Comparison of ENCODE assay signal across 18 cellular contexts in the genomic region with DNA sequence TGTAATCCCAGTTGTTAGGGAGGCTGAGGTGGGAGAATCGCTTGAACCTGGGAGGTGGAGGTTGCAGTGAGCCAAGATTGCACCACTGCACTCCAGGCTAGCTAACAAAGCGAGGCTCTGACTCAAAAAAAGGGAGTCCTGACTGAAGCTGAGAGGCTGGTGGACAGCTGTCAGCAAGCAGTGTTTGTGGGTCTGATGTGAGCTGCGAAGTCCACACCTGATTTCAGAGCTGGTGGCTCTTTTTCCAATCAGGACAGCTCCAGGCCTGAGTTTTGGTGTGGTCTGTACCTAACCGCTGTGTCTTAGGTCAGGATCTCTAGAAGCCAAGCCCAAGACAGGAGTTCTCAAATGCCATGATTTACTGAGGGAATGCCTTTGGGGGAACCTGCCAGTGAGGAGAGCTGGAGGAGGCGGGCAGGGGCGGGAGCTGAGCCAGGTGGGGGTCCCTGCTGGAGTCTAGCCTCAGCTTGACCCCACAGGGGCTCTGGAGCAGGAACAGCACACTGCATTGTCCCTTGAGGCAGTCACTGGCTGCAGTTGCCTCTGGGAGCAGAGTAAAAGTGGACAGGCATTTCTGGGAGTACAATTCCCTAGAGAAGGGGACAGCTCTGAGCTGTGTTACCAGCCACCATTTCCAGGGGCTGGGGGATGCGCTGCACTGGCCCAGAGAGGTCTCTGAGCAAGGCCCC. TPM values are rescaled to one million over a fixed set of nuclear protein-coding genes. Genes with fewer than 3 reads are reported as not detected.
A peak's percentile ranks its signal among the peaks of the same experiment; 100 is the strongest.
DNase-seq lines count a peak whose midpoint lies in the region; ATAC-seq, FAIRE-seq and TF ChIP-seq lines count a peak whose summit lies in the region.
"Had no signal": no experiment of that assay in that cellular context is flagged by ENCODE, and none has a peak within 500 bp of the region (broad histone marks: within the 10 kb centered on the region; RNA-seq: fewer than 3 reads in every experiment).

No MANE protein-coding gene starts in this region.

- peaks cover 16% of the 10 kb centered on the region for H3K27me3 ChIP-seq in MM.1S (replicated peaks; ENCODE audit: insufficient read depth, low read length)
- H3K27me3 ChIP-seq: SJCRH30 had no signal

- H3K79me2 ChIP-seq in MM.1S (ENCODE audit: low read length), result no peaks in the 10 kb centered on the region

- H3K4me2 ChIP-seq in MM.1S (ENCODE audit: low read depth, low read length), result no peak overlapping the region
- H3K4me2 ChIP-seq: PC-9 had no signal

- no peaks in the 10 kb centered on the region for H3K9me3 ChIP-seq in MM.1S (replicated peaks; ENCODE audit: insufficient read depth, low read length)
- H3K9me3 ChIP-seq: SJCRH30 had no signal

- no peak overlapping the region for H3K4me3 ChIP-seq in MM.1S (ENCODE audit: low read length)
- H3K4me3 ChIP-seq: PC-9 had no signal

- intact Hi-C loops in sciatic nerve (cut with DNase I), result no loop called here

- no peaks in the 10 kb centered on the region for H4K20me1 ChIP-seq in MM.1S (ENCODE audit: insufficient read depth, low read length)

- no peak for TF ChIP-seq CTCF in MM.1S (IDR thresholded peaks at IDR 0.05; ENCODE audit: low read length)

- no peak overlapping the region for H3K27ac ChIP-seq in MM.1S (ENCODE audit: low read length)
- H3K27ac ChIP-seq: C4-2B, PC-9, SJCRH30 had no signal

- ATAC-seq in sciatic nerve (no peak), HG02840 (IDR thresholded peaks at IDR 0.05; ENCODE audit: low FRiP score, unreplicated experiment) (no peak), GM21737 (IDR thresholded peaks at IDR 0.05; ENCODE audit: unreplicated experiment) (no peak)

- peaks cover 4% of the 10 kb centered on the region; the same call in 1 of the 2 replicates for H3F3A ChIP-seq in MM.1S (ENCODE audit: insufficient read depth, low read length)

- H3K36me3 ChIP-seq in MM.1S (replicated peaks; ENCODE audit: insufficient read depth, low read length), result no peaks in the 10 kb centered on the region
- H3K36me3 ChIP-seq: SJCRH30 had no signal

- H3K9ac ChIP-seq in MM.1S (ENCODE audit: low read length), result no peak overlapping the region

- no peak for TF ChIP-seq POLR2A in GM12891 (IDR thresholded peaks at IDR 0.05; ENCODE audit: low read depth, low read length)

- no peaks in the 10 kb centered on the region for H3K9me2 ChIP-seq in MM.1S (replicated peaks; ENCODE audit: insufficient read depth, low read length)

- DNase-seq in GM12891 (ENCODE audit: insufficient read length, low spot score), result no peak
- no peak for DNase-seq in MM.1S
- peak; percentile 49 for DNase-seq in islet precursor cell
- DNase-seq in sciatic nerve (ENCODE audit: low spot score), result peak; percentile 37
- DNase-seq in mesenteric fat pad (ENCODE audit: low spot score), result no peak
- DNase-seq in SW 1271 (lab: John Stamatoyannopoulos, UW), result no peak
- DNase-seq: DND-41, HCEC 1CT, NCI-H1105 treated with DMSO at 0.1 percent for 48 hours, NCI-H1694, NCI-H2107, NCI-H510A, NCI-H774, PC-9, SJCRH30 had no signal

- H3K4me1 ChIP-seq in MM.1S (ENCODE audit: low read length), result peaks cover 20% of the 10 kb centered on the region

- peak overlapping the region; percentile 33; the same call in 1 of the 2 replicates for H2AFZ ChIP-seq in MM.1S (ENCODE audit: low read length)
- H2AFZ ChIP-seq: PC-9 had no signal

- FAIRE-seq in GM12891 (lab: Jason Lieb, UNC), result peak; percentile 33

TF ChIP-seq in GM12891, 5 proteins besides CTCF, POLR2A, EP300 and RAD21:
- no peak for TF ChIP-seq PAX5 (IDR thresholded peaks at IDR 0.05; ENCODE audit: insufficient read depth, low read length, severe bottlenecking)
- TF ChIP-seq SPI1 (IDR thresholded peaks at IDR 0.05; ENCODE audit: low read depth, low read length), result no peak
- TF ChIP-seq TAF1 (IDR thresholded peaks at IDR 0.05; ENCODE audit: low read depth, low read length), result no peak
- no peak for TF ChIP-seq POU2F2 (IDR thresholded peaks at IDR 0.05; ENCODE audit: low read depth, low read length)
- no peak for TF ChIP-seq POLR2AphosphoS5 (IDR thresholded peaks at IDR 0.05; ENCODE audit: low read depth, low read length)

RNA-seq across cellular contexts. Expression of a gene that starts 5.0 kb away (rescaled TPM):
- polyA plus RNA-seq in GM12891 (2012; ENCODE audit: low read depth, missing spikeins), result not detected
- total RNA-seq in sciatic nerve, result not detected
- not detected for total RNA-seq in mesenteric fat pad
- total RNA-seq: PC-9, SJCRH30 had no signal

RNA-seq across cellular contexts. Expression of a gene that starts 23.6 kb away (rescaled TPM):
- not detected for polyA plus RNA-seq in GM12891 (2012; ENCODE audit: low read depth, missing spikeins)
- total RNA-seq in sciatic nerve, result 117 TPM
- 30.7 TPM for total RNA-seq in mesenteric fat pad
- total RNA-seq: PC-9, SJCRH30 had no signal

RNA-seq across cellular contexts. Expression of a gene that starts 54.2 kb away (rescaled TPM):
- not detected for polyA plus RNA-seq in GM12891 (2012; ENCODE audit: low read depth, missing spikeins)
- total RNA-seq in sciatic nerve, result 19.2 TPM
- 45.1 TPM for total RNA-seq in mesenteric fat pad
- total RNA-seq: PC-9 had no signal

Comparison
In these comparisons a context has a peak if more than half of its experiments do, and no peak if none do; other contexts are left out.
1. DNase-seq: peak in islet precursor cell (single experiment) and sciatic nerve (single experiment); none in GM12891 (single experiment), MM.1S (single experiment), mesenteric fat pad (single experiment) and SW 1271 (0 of 2).